In genomic region chr10:50621981-50622496, GRCh38 we compare ENCODE assay signal across 1 cellular context.
A peak's percentile ranks its signal among the peaks of the same experiment; 100 is the strongest.
TF ChIP-seq lines count a peak whose summit lies in the region.

No MANE protein-coding gene starts in this region.

TF ChIP-seq in K562, 482 proteins besides CTCF, POLR2A, EP300 and RAD21 (continued from another document):
- no peak; the same call in 1 of the 2 replicates for TF ChIP-seq XRCC5 (IDR thresholded peaks at IDR 0.05; ENCODE audit: low read depth, low read length)
- TF ChIP-seq MBD1 (CRISPR knock-in tag; IDR thresholded peaks at IDR 0.05): no peak
- peak in 1 of 2 experiments; percentile 76; a peak in 1 of 4 replicates for TF ChIP-seq TRIM24 (IDR thresholded peaks at IDR 0.05)
- TF ChIP-seq SP1 (CRISPR knock-in tag; IDR thresholded peaks at IDR 0.05): peak; percentile 48
- TF ChIP-seq PYGO2 (tag; IDR thresholded peaks at IDR 0.05): no peak
- TF ChIP-seq ZNF395 (CRISPR knock-in tag; IDR thresholded peaks at IDR 0.05): 0 out of 2 replicates have a peak, but pooled peaks have one; percentile 37
- TF ChIP-seq TGIF2 (CRISPR knock-in tag; IDR thresholded peaks at IDR 0.05): no peak
TF ChIP-seq in K562: peak in this region for 158.
